ENCODE assay signal across 1 cellular context in genomic region chrX:51860679-51861078, GRCh38.
TF ChIP-seq lines count a peak whose summit lies in the region.

No MANE protein-coding gene starts in this region.

TF ChIP-seq in GM23338, 12 proteins besides CTCF, POLR2A, EP300 and RAD21 (continued from another document):
- TF ChIP-seq, protein P1, sequence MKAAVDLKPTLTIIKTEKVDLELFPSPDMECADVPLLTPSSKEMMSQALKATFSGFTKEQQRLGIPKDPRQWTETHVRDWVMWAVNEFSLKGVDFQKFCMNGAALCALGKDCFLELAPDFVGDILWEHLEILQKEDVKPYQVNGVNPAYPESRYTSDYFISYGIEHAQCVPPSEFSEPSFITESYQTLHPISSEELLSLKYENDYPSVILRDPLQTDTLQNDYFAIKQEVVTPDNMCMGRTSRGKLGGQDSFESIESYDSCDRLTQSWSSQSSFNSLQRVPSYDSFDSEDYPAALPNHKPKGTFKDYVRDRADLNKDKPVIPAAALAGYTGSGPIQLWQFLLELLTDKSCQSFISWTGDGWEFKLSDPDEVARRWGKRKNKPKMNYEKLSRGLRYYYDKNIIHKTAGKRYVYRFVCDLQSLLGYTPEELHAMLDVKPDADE (IDR thresholded peaks at IDR 0.05): no peak
- TF ChIP-seq CREB1 (CRISPR knock-in tag; IDR thresholded peaks at IDR 0.05; ENCODE audit: low read depth): no peak
- no peak for TF ChIP-seq ZNF331 (CRISPR knock-in tag; IDR thresholded peaks at IDR 0.05; ENCODE audit: low read depth)
